In the genomic region with DNA sequence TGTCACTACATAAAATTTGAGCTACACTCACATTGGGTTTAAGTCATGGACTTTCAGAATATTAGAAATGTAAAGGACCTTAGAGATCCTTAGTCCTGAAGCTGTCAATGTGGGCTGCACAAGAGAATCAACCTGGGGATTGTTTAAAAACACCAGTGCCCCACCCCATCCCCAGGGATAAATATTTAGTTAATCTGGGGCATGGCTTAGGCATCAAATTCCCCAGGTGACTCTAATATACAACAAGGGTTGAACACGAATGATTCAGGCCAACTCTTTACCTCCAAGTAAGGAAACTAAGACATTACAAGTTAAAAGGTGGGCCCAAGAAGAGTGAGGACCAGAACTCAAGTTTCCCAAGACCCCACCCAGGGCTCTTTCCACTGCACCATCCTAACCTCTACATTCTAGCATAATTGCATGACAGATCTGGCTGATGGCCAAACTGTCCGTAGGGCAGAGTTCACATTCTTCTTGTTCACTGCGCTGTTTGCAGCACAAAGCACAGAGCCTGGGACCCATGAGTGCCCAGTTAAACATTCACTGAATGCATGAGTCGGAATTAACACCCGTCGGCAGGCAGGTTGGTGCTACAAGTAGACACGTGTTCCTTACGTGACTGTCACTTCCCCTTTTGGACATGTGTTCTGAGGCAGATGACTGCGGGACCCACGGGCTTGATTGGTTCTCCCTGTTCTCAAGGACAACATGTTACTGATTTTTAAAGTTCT, we compare ENCODE assay signal across 9 cellular contexts. TPM values are rescaled to one million over a fixed set of nuclear protein-coding genes. Genes with fewer than 3 reads are reported as not detected.
DNase-seq lines count a peak whose midpoint lies in the region; ATAC-seq, FAIRE-seq and TF ChIP-seq lines count a peak whose summit lies in the region.
"Had no signal": no experiment of that assay in that cellular context is flagged by ENCODE, and none has a peak within 500 bp of the region (broad histone marks: within the 10 kb centered on the region; RNA-seq: fewer than 3 reads in every experiment).

No MANE protein-coding gene starts in this region.

- 12 to 23% methylated on average over 10 of the region's 10 CpGs for WGBS in pancreas, 2 donors

- no peak for TF ChIP-seq CTCF in pancreas (IDR thresholded peaks at IDR 0.05)

- no peak overlapping the region for H3K27ac ChIP-seq in pancreas
- H3K27ac ChIP-seq: psoas muscle had no signal

- intact Hi-C loops in pancreas (cut with DNase I), result no loop called here

- DNase-seq in CD1c-positive myeloid dendritic cell (ENCODE audit: extremely low spot score) (peak; percentile 53), pancreas (peak in 4 of 6 donors; percentile 30 to 52 (median 44)), retina (no peak), NCI-H1436 (lab: John Stamatoyannopoulos, UW) (no peak), UCSD-AML1 (lab: John Stamatoyannopoulos, UW; ENCODE audit: unreplicated experiment) (no peak)
- DNase-seq in activated naive CD4-positive, alpha-beta T cell treated with anti-CD3 and anti-CD28 coated beads, Interleukin-2, amount 50 U/mL, for 16 hours, result peak; percentile 39
- DNase-seq: psoas muscle had no signal

- peaks cover 0 to 3% (median 3%) of the 10 kb centered on the region in 3 donors for H3K4me1 ChIP-seq in pancreas

- peak; percentile 97 for ATAC-seq in GM19043 (IDR thresholded peaks at IDR 0.05; ENCODE audit: low read depth, unreplicated experiment)
- peak; percentile 73 for ATAC-seq in HG03108 (IDR thresholded peaks at IDR 0.05; ENCODE audit: unreplicated experiment)
- peak; percentile 77 to 90 (median 85) for ATAC-seq in pancreas

- no peaks in the 10 kb centered on the region for H3K27me3 ChIP-seq in pancreas

- no peaks in the 10 kb centered on the region for H3K36me3 ChIP-seq in pancreas

- H3K9me3 ChIP-seq in pancreas, result no peaks in the 10 kb centered on the region
- H3K9me3 ChIP-seq: psoas muscle had no signal

- no peak for FAIRE-seq in pancreas (lab: Jason Lieb, UNC)

- H3K4me3 ChIP-seq in pancreas, result no peak overlapping the region
- H3K4me3 ChIP-seq: psoas muscle had no signal

RNA-seq across cellular contexts. Expression of gene CYFIP2, which starts 25.2 kb away (rescaled TPM):
- total RNA-seq in pancreas, result 10 to 100 TPM in 4 of 6 donors, 1 to 10 TPM in 2; 7.6 to 17.8 (median 10.2) TPM
- 10 to 100 TPM; 14.4 to 19.6 TPM for polyA plus RNA-seq in pancreas

Comparison
In these comparisons a context has a peak if more than half of its experiments do, and no peak if none do; other contexts are left out.
1. DNase-seq: peak in CD1c-positive myeloid dendritic cell (single experiment), activated naive CD4-positive, alpha-beta T cell treated with anti-CD3 and anti-CD28 coated beads, Interleukin-2, amount 50 U/mL, for 16 hours (single experiment) and pancreas (4 of 6); none in retina (single experiment), NCI-H1436 (single experiment) and UCSD-AML1 (single experiment).
2. Peak in every context shown above with its lines, with median percentiles within 50 percentile points of each other: ATAC-seq.